ENCODE assay signal across 16 cellular contexts in genomic region chr2:16167471-16168426, GRCh38.
"Had no signal": no experiment of that assay in that cellular context is flagged by ENCODE, and none has a peak within 500 bp of the region (broad histone marks: within the 10 kb centered on the region; RNA-seq: fewer than 3 reads in every experiment).

No MANE protein-coding gene starts in this region.

- H3K4me3 ChIP-seq: ascending aorta, ovary, stomach had no signal

- H3K27me3 ChIP-seq: ascending aorta, ovary, testis had no signal

- H3K4me1 ChIP-seq: ascending aorta, stomach, testis had no signal

- H3K36me3 Mint-ChIP-seq: activated naive CD4-positive, alpha-beta T cell treated with anti-CD3 and anti-CD28 coated beads, Interleukin-2, amount 10 ng/mL, durations not matched to agents 7 days and 5 days had no signal

- H3K4me1 Mint-ChIP-seq: activated naive CD4-positive, alpha-beta T cell treated with anti-CD3 and anti-CD28 coated beads, Interleukin-2, amount 10 ng/mL, durations not matched to agents 7 days and 5 days; nephron had no signal

- ATAC-seq: activated CD4-positive, CD25-positive, alpha-beta regulatory T cell treated with anti-CD3 and anti-CD28 coated beads, Interleukin-2, amount 50 U/mL, for 24 hours; esophagus mucosa had no signal

- H3K9me3 ChIP-seq: ascending aorta, ovary, stomach, testis had no signal

- H3K9me3 Mint-ChIP-seq: activated naive CD4-positive, alpha-beta T cell treated with anti-CD3 and anti-CD28 coated beads, Interleukin-2, amount 10 ng/mL, durations not matched to agents 7 days and 5 days; activated T-helper 2 cell treated with anti-CD3 and anti-CD28 coated beads, Interferon-gamma antibody, Interleukin-2, Interleukin-4, amounts not matched to agents 10 μg/mL and 5 μg/mL and 100 μg/mL, durations not matched to agents 14 hours and 24 hours and 36 hours; nephron had no signal

- H3K27me3 Mint-ChIP-seq: activated naive CD4-positive, alpha-beta T cell treated with anti-CD3 and anti-CD28 coated beads, Interleukin-2, amount 10 ng/mL, durations not matched to agents 7 days and 5 days had no signal

- H3K4me3 Mint-ChIP-seq: activated naive CD4-positive, alpha-beta T cell treated with anti-CD3 and anti-CD28 coated beads, Interleukin-2, amount 10 ng/mL, durations not matched to agents 7 days and 5 days; nephron had no signal

- H3K36me3 ChIP-seq: ascending aorta, ovary, stomach had no signal

- H3K27ac ChIP-seq: ascending aorta, ovary, stomach, testis had no signal

- H3K27ac Mint-ChIP-seq: activated naive CD4-positive, alpha-beta T cell treated with anti-CD3 and anti-CD28 coated beads, Interleukin-2, amount 10 ng/mL, durations not matched to agents 7 days and 5 days; activated T-helper 2 cell treated with anti-CD3 and anti-CD28 coated beads, Interferon-gamma antibody, Interleukin-2, Interleukin-4, amounts not matched to agents 10 μg/mL and 5 μg/mL and 100 μg/mL, durations not matched to agents 14 hours and 24 hours and 36 hours; nephron had no signal

- DNase-seq: activated CD4-positive, alpha-beta T cell treated with anti-CD3 and anti-CD28 coated beads, Interleukin-2, amount 50 U/mL, for 4 hours; activated naive CD4-positive, alpha-beta T cell treated with anti-CD3 and anti-CD28 coated beads, Interleukin-2, amount 10 ng/mL, durations not matched to agents 7 days and 5 days; kidney glomerular epithelial cell; ovary; stimulated activated CD4-positive, alpha-beta T cell treated with anti-CD3 and anti-CD28 coated beads, Interleukin-12 subunit alpha, Interleukin-12 subunit beta, amount 100 ng/mL, for 4 hours; stimulated activated CD4-positive, alpha-beta T cell treated with anti-CD3 and anti-CD28 coated beads, Interleukin-2, amount 100 ng/mL, for 24 hours; stomach; T-helper 2 cell; testis had no signal

- FAIRE-seq: TTC549, urothelium cell line had no signal
